In genomic region chr3:160343132-160343531, GRCh38 we compare ENCODE assay signal across 9 cellular contexts. TPM values are rescaled to one million over a fixed set of nuclear protein-coding genes. Genes with fewer than 3 reads are reported as not detected.
DNase-seq lines count a peak whose midpoint lies in the region; ATAC-seq, FAIRE-seq and TF ChIP-seq lines count a peak whose summit lies in the region.
"Had no signal": no experiment of that assay in that cellular context is flagged by ENCODE, and none has a peak within 500 bp of the region (broad histone marks: within the 10 kb centered on the region; RNA-seq: fewer than 3 reads in every experiment).

No MANE protein-coding gene starts in this region.

- peaks cover 5% of the 10 kb centered on the region for H3K9me3 ChIP-seq in A549

- TF ChIP-seq EP300 in A549 (IDR thresholded peaks at IDR 0.05): no peak

- POLR2A ChIA-PET in A549 (lab: Yijun Ruan, JAX): interaction anchor here (1.5 kb wide), 1 partner anchor 118 kb away, joined by 3 read pairs; the partner anchor contains the start of gene C3orf80

- peak; percentile 56 for FAIRE-seq in A549 (lab: Jason Lieb, UNC)

- no peak for ATAC-seq in A549
- ATAC-seq in HG03520 (IDR thresholded peaks at IDR 0.05; ENCODE audit: unreplicated experiment): no peak
- ATAC-seq: activated T-cell treated with anti-CD3 and anti-CD28 coated beads, Interleukin-2, amount 50 U/mL, for 4 hours had no signal

- no peaks in the 10 kb centered on the region for H3K4me1 ChIP-seq in A549

- 11% methylated on average over 1 of the region's 1 CpG for WGBS in A549 (ENCODE audit: missing lambda C conversion rate)

- H3K27ac ChIP-seq in A549: no peak overlapping the region; a peak in 1 of 6 replicates

- TF ChIP-seq POLR2A in A549 (IDR thresholded peaks at IDR 0.05; ENCODE audit: low read length): no peak

- CTCF ChIA-PET in A549 (lab: Yijun Ruan, JAX): interaction anchor here (1.0 to 3.9 kb wide), 9 partner anchors 28 to 451 kb away, joined by 3 to 20 read pairs (median 4); no protein-coding TSS in a partner anchor

- DNase-seq in A549 (ENCODE audit: low read depth in 1 of 2, low spot score in 1 of 2) (peak in 1 of 2 experiments; percentile 19), GM20000 (ENCODE audit: low spot score) (peak; percentile 8), OCI-M1 (lab: John Stamatoyannopoulos, UW) (peak; percentile 33), fibroblast of pulmonary artery (ENCODE audit: low read depth) (peak; percentile 39), NCI-H226 (no peak), cortex of kidney (lab: John Stamatoyannopoulos, UW) (no peak), hypothalamus (lab: John Stamatoyannopoulos, UW) (no peak)
- DNase-seq: activated T-cell treated with anti-CD3 and anti-CD28 coated beads, Interleukin-2, amount 50 U/mL, for 4 hours had no signal

- H3K4me3 ChIP-seq in A549 (no peak overlapping the region), fibroblast of pulmonary artery (replicated peaks; ENCODE audit: low read depth, low read length) (no peak overlapping the region)

- TF ChIP-seq CTCF in A549 (IDR thresholded peaks at IDR 0.05) (peak; percentile 71), GM20000 (IDR thresholded peaks at IDR 0.05; ENCODE audit: extremely low read depth, missing control alignments) (peak; percentile 25), fibroblast of pulmonary artery (IDR thresholded peaks at IDR 0.05; ENCODE audit: low read length, missing control alignments) (peak; percentile 36)

- H3K4me2 ChIP-seq in A549: no peak overlapping the region

- TF ChIP-seq RAD21 in A549 (conservative IDR thresholded peaks at IDR 0.05 in 1 of 2, IDR thresholded peaks at IDR 0.05 in 1 of 2): peak; percentile 66 to 81

TF ChIP-seq in A549, 52 proteins besides CTCF, POLR2A, EP300 and RAD21:
- TF ChIP-seq SMC3 (IDR thresholded peaks at IDR 0.05) (peak; percentile 74), FOXS1 (CRISPR knock-in tag; IDR thresholded peaks at IDR 0.05) (no peak)
TF ChIP-seq in A549: peak in this region for 1.

RNA-seq across cellular contexts. Expression of gene IFT80, which starts 55.9 kb away (rescaled TPM):
- polyA plus RNA-seq in A549 (2011; rRNA removed) (28.1 and 41.8 TPM in 2 replicates), A549 (2017; fragmentation: RNase III; extraction: RNeasy Plus Mini Kit Qiagen cat#74134 plus additional on column Dnase treatment) (28.4 to 30.7 TPM (median 30.6 TPM) in 3 replicates)
- 5.4 and 6.3 TPM in 2 replicates for polyA plus RNA-seq in A549 (2012; cell fraction: cytosol; rRNA removed)
- polyA plus RNA-seq in A549 (2012; cell fraction: nucleus; rRNA removed): 4.1 and 7.4 TPM in 2 replicates
- polyA minus RNA-seq in A549 (2011; rRNA and poly(A)+ RNA removed): 7.4 and 7.6 TPM in 2 replicates

RNA-seq across cellular contexts. Expression of gene SMC4, which starts 56.3 kb away (rescaled TPM):
- polyA plus RNA-seq in A549 (2011; rRNA removed) (76.2 and 139 TPM in 2 replicates), A549 (2017; fragmentation: RNase III; extraction: RNeasy Plus Mini Kit Qiagen cat#74134 plus additional on column Dnase treatment) (116 to 123 TPM (median 121 TPM) in 3 replicates)
- 40.2 and 44.9 TPM in 2 replicates for polyA plus RNA-seq in A549 (2012; cell fraction: cytosol; rRNA removed)
- polyA plus RNA-seq in A549 (2012; cell fraction: nucleus; rRNA removed): 89.2 and 111 TPM in 2 replicates
- 20.5 and 23.7 TPM in 2 replicates for polyA minus RNA-seq in A549 (2011; rRNA and poly(A)+ RNA removed)

Comparison
In these comparisons a context has a peak if more than half of its experiments do, and no peak if none do; other contexts are left out.
1. DNase-seq: peak in GM20000 (single experiment), OCI-M1 (single experiment) and fibroblast of pulmonary artery (single experiment); none in NCI-H226 (single experiment), cortex of kidney (single experiment) and hypothalamus (0 of 51).
2. Peak in every context shown above with its lines, with median percentiles within 50 percentile points of each other: CTCF ChIP-seq.